In the genomic region with DNA sequence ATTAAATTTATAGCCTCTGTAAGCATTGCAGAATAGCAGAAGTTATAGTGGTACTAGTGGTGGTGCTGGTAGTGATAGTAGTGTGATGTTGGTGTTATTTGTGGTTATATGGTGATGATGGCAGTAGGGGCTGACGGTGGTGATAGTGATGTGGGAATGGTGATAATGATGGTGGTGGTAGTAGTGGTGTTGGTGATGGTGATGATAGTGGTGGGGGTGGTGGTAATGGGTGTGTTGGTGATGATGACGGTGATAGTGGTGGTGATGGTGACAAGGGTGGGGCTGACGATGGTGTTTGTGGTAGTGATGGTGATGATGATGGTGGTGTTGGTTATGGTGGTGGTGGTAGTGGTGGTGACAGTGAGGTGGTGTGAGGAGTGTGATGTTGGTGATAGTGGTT, we compare ENCODE assay signal across 35 cellular contexts. TPM values are rescaled to one million over a fixed set of nuclear protein-coding genes. Genes with fewer than 3 reads are reported as not detected.
"Had no signal": no experiment of that assay in that cellular context is flagged by ENCODE, and none has a peak within 500 bp of the region (broad histone marks: within the 10 kb centered on the region; RNA-seq: fewer than 3 reads in every experiment).

No MANE protein-coding gene starts in this region.

- H3K4me1 Mint-ChIP-seq: activated B cell treated with CpG ODN at 0.5 μM for 24 hours; activated CD4-positive, alpha-beta memory T cell treated with anti-CD3 and anti-CD28 coated beads, Interleukin-2, amount 10 ng/mL, durations not matched to agents 7 days and 5 days; activated naive CD4-positive, alpha-beta T cell treated with anti-CD3 and anti-CD28 coated beads, Interleukin-2, amount 10 ng/mL, durations not matched to agents 7 days and 5 days; activated naive CD8-positive, alpha-beta T cell treated with anti-CD3 and anti-CD28 coated beads, Interleukin-2, amount 10 ng/mL, durations not matched to agents 7 days and 5 days; T-helper 17 cell had no signal

- H3K9me3 Mint-ChIP-seq: activated B cell treated with CpG ODN at 0.5 μM for 24 hours; activated CD4-positive, alpha-beta memory T cell treated with anti-CD3 and anti-CD28 coated beads, Interleukin-2, amount 10 ng/mL, durations not matched to agents 7 days and 5 days; activated naive CD4-positive, alpha-beta T cell treated with anti-CD3 and anti-CD28 coated beads, Interleukin-2, amount 10 ng/mL, durations not matched to agents 7 days and 5 days; activated naive CD8-positive, alpha-beta T cell treated with anti-CD3 and anti-CD28 coated beads, Interleukin-2, amount 10 ng/mL, durations not matched to agents 7 days and 5 days; activated T-cell treated with anti-CD3 and anti-CD28 coated beads, Interleukin-2, amount 50 U/mL, for 24 hours; T-helper 2 cell treated with Interferon-gamma antibody and Interleukin-4, amounts not matched to agents 5 μg/mL and 100 μg/mL, for 36 hours had no signal

- DNase-seq: activated B cell treated with CpG ODN at 0.5 μM for 24 hours; activated CD4-positive, alpha-beta memory T cell treated with anti-CD3 and anti-CD28 coated beads, Interleukin-2, amount 10 ng/mL, durations not matched to agents 7 days and 5 days; activated CD4-positive, alpha-beta T cell treated with anti-CD3 and anti-CD28 coated beads for 48 hours; activated CD4-positive, alpha-beta T cell treated with anti-CD3 and anti-CD28 coated beads, Interleukin-2, amount 50 U/mL, for 4 hours; activated CD8-positive, alpha-beta memory T cell treated with anti-CD3 and anti-CD28 coated beads, Interleukin-2, amount 50 U/mL, for 48 hours; activated gamma-delta T cell; activated naive CD4-positive, alpha-beta T cell; activated naive CD4-positive, alpha-beta T cell treated with anti-CD3 and anti-CD28 coated beads, Interleukin-2, amount 10 ng/mL, durations not matched to agents 7 days and 5 days; activated naive CD8-positive, alpha-beta T cell treated with anti-CD3 and anti-CD28 coated beads, Interleukin-2, amount 10 ng/mL, durations not matched to agents 7 days and 5 days; activated T-cell treated with anti-CD3 and anti-CD28 coated beads for 4 hours; activated T-cell treated with anti-CD3 and anti-CD28 coated beads, Interleukin-2, amount 50 U/mL, for 24 hours; activated T-cell treated with anti-CD3 and anti-CD28 coated beads, Interleukin-2, amount 50 U/mL, for 72 hours; anterior cingulate cortex; brain microvascular endothelial cell; cortex of kidney; dermis blood vessel endothelial cell; effector CD4-positive, alpha-beta T cell; effector memory CD8-positive, alpha-beta T cell; erythroblast; foreskin keratinocyte; gastrocnemius medialis; glutamatergic neuron; heart left ventricle; T-helper 1 cell; T-helper 17 cell; T1000; WERI-Rb-1 had no signal

- H3K36me3 Mint-ChIP-seq: activated naive CD4-positive, alpha-beta T cell treated with anti-CD3 and anti-CD28 coated beads, Interleukin-2, amount 10 ng/mL, durations not matched to agents 7 days and 5 days; activated naive CD4-positive, alpha-beta T cell treated with anti-CD3 and anti-CD28 coated beads, Interleukin-2, amount 50 U/mL, for 72 hours; activated naive CD8-positive, alpha-beta T cell treated with anti-CD3 and anti-CD28 coated beads, Interleukin-2, amount 10 ng/mL, durations not matched to agents 7 days and 5 days had no signal

- H3K4me1 ChIP-seq: esophagus muscularis mucosa, foreskin keratinocyte, gastrocnemius medialis had no signal

- H3K27me3 ChIP-seq: brain microvascular endothelial cell, esophagus muscularis mucosa, foreskin keratinocyte, gastrocnemius medialis, heart left ventricle had no signal

- H3K4me3 ChIP-seq: esophagus muscularis mucosa, gastrocnemius medialis, heart left ventricle had no signal

- H3K27ac ChIP-seq: brain microvascular endothelial cell, esophagus muscularis mucosa, foreskin keratinocyte, gastrocnemius medialis, heart left ventricle, WERI-Rb-1 had no signal

- ATAC-seq: activated CD4-positive, CD25-positive, alpha-beta regulatory T cell treated with anti-CD3 and anti-CD28 coated beads, Interleukin-2, amount 50 U/mL, for 24 hours; activated naive CD4-positive, alpha-beta T cell treated with anti-CD3 and anti-CD28 coated beads, Interleukin-2, amount 50 U/mL, for 72 hours; activated T-cell treated with anti-CD3 and anti-CD28 coated beads, Interleukin-2, amount 50 U/mL, for 72 hours; effector memory CD8-positive, alpha-beta T cell; foreskin keratinocyte; gastrocnemius medialis; heart left ventricle; T-helper 17 cell had no signal

- H3K36me3 ChIP-seq: brain microvascular endothelial cell, esophagus muscularis mucosa, gastrocnemius medialis, heart left ventricle, WERI-Rb-1 had no signal

- H3K9me3 ChIP-seq: esophagus muscularis mucosa, gastrocnemius medialis, heart left ventricle had no signal

- H3K27me3 Mint-ChIP-seq: activated naive CD4-positive, alpha-beta T cell treated with anti-CD3 and anti-CD28 coated beads, Interleukin-2, amount 10 ng/mL, durations not matched to agents 7 days and 5 days had no signal

- FAIRE-seq: astrocyte, bronchial epithelial cell, colon had no signal

- H3K27ac Mint-ChIP-seq: activated B cell treated with CpG ODN at 0.5 μM for 24 hours; activated CD4-positive, alpha-beta memory T cell treated with anti-CD3 and anti-CD28 coated beads, Interleukin-2, amount 10 ng/mL, durations not matched to agents 7 days and 5 days; activated naive CD4-positive, alpha-beta T cell treated with anti-CD3 and anti-CD28 coated beads, Interleukin-2, amount 10 ng/mL, durations not matched to agents 7 days and 5 days; activated naive CD4-positive, alpha-beta T cell treated with anti-CD3 and anti-CD28 coated beads, Interleukin-2, amount 50 U/mL, for 72 hours; activated naive CD8-positive, alpha-beta T cell treated with anti-CD3 and anti-CD28 coated beads, Interleukin-2, amount 10 ng/mL, durations not matched to agents 7 days and 5 days; activated T-cell treated with anti-CD3 and anti-CD28 coated beads, Interleukin-2, amount 50 U/mL, for 24 hours; activated T-cell treated with anti-CD3 and anti-CD28 coated beads, Interleukin-2, amount 50 U/mL, for 72 hours; effector memory CD8-positive, alpha-beta T cell; T-helper 17 cell; T-helper 2 cell treated with Interferon-gamma antibody and Interleukin-4, amounts not matched to agents 5 μg/mL and 100 μg/mL, for 36 hours had no signal

- H3K4me3 Mint-ChIP-seq: activated B cell treated with CpG ODN at 0.5 μM for 24 hours; activated CD4-positive, alpha-beta memory T cell treated with anti-CD3 and anti-CD28 coated beads, Interleukin-2, amount 10 ng/mL, durations not matched to agents 7 days and 5 days; activated naive CD4-positive, alpha-beta T cell treated with anti-CD3 and anti-CD28 coated beads, Interleukin-2, amount 10 ng/mL, durations not matched to agents 7 days and 5 days; activated naive CD8-positive, alpha-beta T cell treated with anti-CD3 and anti-CD28 coated beads, Interleukin-2, amount 10 ng/mL, durations not matched to agents 7 days and 5 days; activated T-cell treated with anti-CD3 and anti-CD28 coated beads, Interleukin-2, amount 50 U/mL, for 24 hours; activated T-cell treated with anti-CD3 and anti-CD28 coated beads, Interleukin-2, amount 50 U/mL, for 72 hours; effector memory CD8-positive, alpha-beta T cell; T-helper 17 cell; T-helper 2 cell treated with Interferon-gamma antibody and Interleukin-4, amounts not matched to agents 5 μg/mL and 100 μg/mL, for 36 hours had no signal

RNA-seq across cellular contexts. Expression of gene MGAM2, which starts 54.4 kb away (rescaled TPM):
- total RNA-seq: activated B cell treated with CpG ODN at 0.5 μM for 24 hours; activated CD4-positive, alpha-beta memory T cell treated with anti-CD3 and anti-CD28 coated beads, Interleukin-2, amount 10 ng/mL, durations not matched to agents 7 days and 5 days; activated naive CD4-positive, alpha-beta T cell treated with anti-CD3 and anti-CD28 coated beads, Interleukin-2, amount 50 U/mL, for 72 hours; activated naive CD8-positive, alpha-beta T cell treated with anti-CD3 and anti-CD28 coated beads, Interleukin-2, amount 10 ng/mL, durations not matched to agents 7 days and 5 days; bronchial epithelial cell; chondrocyte; dermis blood vessel endothelial cell; foreskin keratinocyte had no signal
- polyA plus RNA-seq: foreskin keratinocyte had no signal
